Comparison of ENCODE assay signal across 29 cellular contexts in the genomic region with DNA sequence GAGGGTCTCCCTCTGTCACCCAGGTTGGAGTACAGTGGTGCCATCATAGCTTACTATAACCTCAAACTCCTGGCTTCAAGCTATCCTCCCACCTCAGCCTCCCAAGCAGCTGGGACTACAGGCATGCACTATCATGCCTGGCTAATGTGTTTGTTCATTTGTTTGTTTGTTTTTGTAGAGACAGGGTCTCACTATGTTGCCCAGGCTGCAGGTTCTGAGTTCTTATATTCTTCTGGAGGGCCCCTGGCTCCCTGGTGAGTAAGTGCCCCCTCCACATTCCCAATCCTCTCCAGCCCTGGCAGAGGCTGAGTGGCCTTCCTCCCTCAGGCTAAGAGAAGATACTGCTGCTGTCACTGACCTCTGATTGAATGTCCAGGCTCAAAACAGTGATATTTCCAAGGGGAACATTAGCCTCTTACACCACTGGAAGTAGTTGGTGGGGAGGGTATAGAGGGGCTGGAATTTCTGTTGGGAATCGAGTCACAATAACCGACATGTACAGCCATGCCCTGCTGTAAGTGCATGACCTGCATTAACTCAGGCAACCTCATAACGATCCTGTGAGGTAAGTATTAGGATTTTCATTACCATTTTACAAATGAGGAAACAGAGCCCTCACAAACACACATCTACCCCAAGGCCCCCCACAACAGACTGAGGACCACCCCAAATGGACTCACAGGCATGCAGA. TPM values are rescaled to one million over a fixed set of nuclear protein-coding genes. Genes with fewer than 3 reads are reported as not detected.
"Had no signal": no experiment of that assay in that cellular context is flagged by ENCODE, and none has a peak within 500 bp of the region (broad histone marks: within the 10 kb centered on the region; RNA-seq: fewer than 3 reads in every experiment).

No MANE protein-coding gene starts in this region.

- DNase-seq: activated CD4-positive, alpha-beta memory T cell treated with anti-CD3 and anti-CD28 coated beads, Interleukin-2, amount 10 ng/mL, durations not matched to agents 7 days and 5 days; activated CD4-positive, alpha-beta T cell treated with anti-CD3 and anti-CD28 coated beads for 1 hour; activated CD4-positive, alpha-beta T cell treated with anti-CD3 and anti-CD28 coated beads, Interleukin-2, amount 10 ng/mL, durations not matched to agents 7 days and 5 days; activated naive CD8-positive, alpha-beta T cell treated with anti-CD3 and anti-CD28 coated beads, Interleukin-2, amount 50 U/mL, for 24 hours; activated T-cell treated with anti-CD3 and anti-CD28 coated beads, Interleukin-2, amount 50 U/mL, for 48 hours; amygdala; foreskin fibroblast; heart right ventricle; left cardiac atrium; left ventricle myocardium superior; midbrain; naive thymus-derived CD4-positive, alpha-beta T cell; ovary; psoas muscle; stimulated activated CD4-positive, alpha-beta T cell treated with anti-CD3 and anti-CD28 coated beads, Interleukin-1b, Interleukin-23, amount 100 ng/mL, for 48 hours; stimulated activated CD4-positive, alpha-beta T cell treated with anti-CD3 and anti-CD28 coated beads, Interleukin-4, amount 100 ng/mL, for 4 hours; stimulated activated CD8-positive, alpha-beta memory T cell treated with anti-CD3 and anti-CD28 coated beads, Interleukin-4, amount 100 ng/mL, for 48 hours; stimulated activated naive CD8-positive, alpha-beta T cell treated with anti-CD3 and anti-CD28 coated beads, Interleukin-15, amount 100 ng/mL, for 72 hours; substantia nigra; T-helper 2 cell; thyroid gland; upper lobe of left lung had no signal

- H3K36me3 Mint-ChIP-seq: activated naive CD4-positive, alpha-beta T cell treated with anti-CD3 and anti-CD28 coated beads, Interleukin-2, amount 50 U/mL, for 24 hours; stimulated activated memory B cell treated with anti-CD40 and anti-IgM and Interleukin-4, amounts not matched to agents 10 μg/mL and 1 μg/mL and 100 μg/mL, for 72 hours had no signal

- H3K4me2 ChIP-seq: smooth muscle cell had no signal

- H3K27ac Mint-ChIP-seq: activated CD4-positive, alpha-beta memory T cell treated with anti-CD3 and anti-CD28 coated beads, Interleukin-2, amount 10 ng/mL, durations not matched to agents 7 days and 5 days; activated CD4-positive, alpha-beta T cell treated with anti-CD3 and anti-CD28 coated beads, Interleukin-2, amount 10 ng/mL, durations not matched to agents 7 days and 5 days; activated naive CD4-positive, alpha-beta T cell treated with anti-CD3 and anti-CD28 coated beads, Interleukin-2, amount 50 U/mL, for 24 hours; activated naive CD8-positive, alpha-beta T cell treated with anti-CD3 and anti-CD28 coated beads, Interleukin-2, amount 50 U/mL, for 24 hours; activated T-helper 2 cell treated with anti-CD3 and anti-CD28 coated beads, Interferon-gamma antibody, Interleukin-2, Interleukin-4, amounts not matched to agents 10 μg/mL and 5 μg/mL and 100 μg/mL, durations not matched to agents 14 hours and 24 hours and 36 hours; dendritic cell treated with granulocyte-macrophage colony-stimulating factor and Interleukin-4, amounts not matched to agents 40 ng/mL and 50 ng/mL, for 4 days; stimulated activated memory B cell treated with anti-CD40 and anti-IgM and Interleukin-4, amounts not matched to agents 10 μg/mL and 1 μg/mL and 100 μg/mL, for 72 hours; stimulated activated naive CD8-positive, alpha-beta T cell treated with anti-CD3 and anti-CD28 coated beads, Interleukin-15, amount 100 ng/mL, for 72 hours had no signal

- H3K9me3 Mint-ChIP-seq: activated CD4-positive, alpha-beta memory T cell treated with anti-CD3 and anti-CD28 coated beads, Interleukin-2, amount 10 ng/mL, durations not matched to agents 7 days and 5 days; activated CD4-positive, alpha-beta T cell treated with anti-CD3 and anti-CD28 coated beads, Interleukin-2, amount 10 ng/mL, durations not matched to agents 7 days and 5 days; activated naive CD4-positive, alpha-beta T cell treated with anti-CD3 and anti-CD28 coated beads, Interleukin-2, amount 50 U/mL, for 24 hours; activated naive CD8-positive, alpha-beta T cell treated with anti-CD3 and anti-CD28 coated beads, Interleukin-2, amount 50 U/mL, for 24 hours; activated T-helper 2 cell treated with anti-CD3 and anti-CD28 coated beads, Interferon-gamma antibody, Interleukin-2, Interleukin-4, amounts not matched to agents 10 μg/mL and 5 μg/mL and 100 μg/mL, durations not matched to agents 14 hours and 24 hours and 36 hours; central memory CD8-positive, alpha-beta T cell; dendritic cell treated with granulocyte-macrophage colony-stimulating factor and Interleukin-4, amounts not matched to agents 40 ng/mL and 50 ng/mL, for 4 days; stimulated activated memory B cell treated with anti-CD40 and anti-IgM and Interleukin-4, amounts not matched to agents 10 μg/mL and 1 μg/mL and 100 μg/mL, for 72 hours; stimulated activated naive CD8-positive, alpha-beta T cell treated with anti-CD3 and anti-CD28 coated beads, Interleukin-15, amount 100 ng/mL, for 72 hours had no signal

- H3K36me3 ChIP-seq: heart right ventricle, ovary, thyroid gland, upper lobe of left lung, vagina had no signal

- H3K4me3 Mint-ChIP-seq: activated CD4-positive, alpha-beta memory T cell treated with anti-CD3 and anti-CD28 coated beads, Interleukin-2, amount 10 ng/mL, durations not matched to agents 7 days and 5 days; activated CD4-positive, alpha-beta T cell treated with anti-CD3 and anti-CD28 coated beads, Interleukin-2, amount 10 ng/mL, durations not matched to agents 7 days and 5 days; activated naive CD4-positive, alpha-beta T cell treated with anti-CD3 and anti-CD28 coated beads, Interleukin-2, amount 50 U/mL, for 24 hours; activated naive CD8-positive, alpha-beta T cell treated with anti-CD3 and anti-CD28 coated beads, Interleukin-2, amount 50 U/mL, for 24 hours; central memory CD8-positive, alpha-beta T cell; dendritic cell treated with granulocyte-macrophage colony-stimulating factor and Interleukin-4, amounts not matched to agents 40 ng/mL and 50 ng/mL, for 4 days; stimulated activated memory B cell treated with anti-CD40 and anti-IgM and Interleukin-4, amounts not matched to agents 10 μg/mL and 1 μg/mL and 100 μg/mL, for 72 hours; stimulated activated naive CD8-positive, alpha-beta T cell treated with anti-CD3 and anti-CD28 coated beads, Interleukin-15, amount 100 ng/mL, for 72 hours had no signal

- H3K9me3 ChIP-seq: heart right ventricle, ovary, psoas muscle, thyroid gland, upper lobe of left lung, vagina had no signal

- H3K4me3 ChIP-seq: heart right ventricle, ovary, psoas muscle, smooth muscle cell, thyroid gland, upper lobe of left lung, vagina had no signal

- H3K27me3 ChIP-seq: ovary, thyroid gland, vagina had no signal

- ATAC-seq: activated naive CD8-positive, alpha-beta T cell treated with anti-CD3 and anti-CD28 coated beads, Interleukin-2, amount 50 U/mL, for 24 hours; heart right ventricle; left cardiac atrium; left ventricle myocardium superior; naive thymus-derived CD4-positive, alpha-beta T cell; psoas muscle; stimulated activated memory B cell treated with anti-CD40 and anti-IgM and Interleukin-4, amounts not matched to agents 10 μg/mL and 1 μg/mL and 100 μg/mL, for 72 hours; stimulated activated naive CD8-positive, alpha-beta T cell treated with anti-CD3 and anti-CD28 coated beads, Interleukin-15, amount 100 ng/mL, for 72 hours had no signal

- H3K27ac ChIP-seq: heart right ventricle, ovary, psoas muscle, thyroid gland, upper lobe of left lung, vagina had no signal

RNA-seq across cellular contexts. Expression of a gene that starts 2.7 kb away (rescaled TPM):
- polyA plus RNA-seq: naive thymus-derived CD4-positive, alpha-beta T cell had no signal
